Comparison of ENCODE assay signal across 1 cellular context in the genomic region with DNA sequence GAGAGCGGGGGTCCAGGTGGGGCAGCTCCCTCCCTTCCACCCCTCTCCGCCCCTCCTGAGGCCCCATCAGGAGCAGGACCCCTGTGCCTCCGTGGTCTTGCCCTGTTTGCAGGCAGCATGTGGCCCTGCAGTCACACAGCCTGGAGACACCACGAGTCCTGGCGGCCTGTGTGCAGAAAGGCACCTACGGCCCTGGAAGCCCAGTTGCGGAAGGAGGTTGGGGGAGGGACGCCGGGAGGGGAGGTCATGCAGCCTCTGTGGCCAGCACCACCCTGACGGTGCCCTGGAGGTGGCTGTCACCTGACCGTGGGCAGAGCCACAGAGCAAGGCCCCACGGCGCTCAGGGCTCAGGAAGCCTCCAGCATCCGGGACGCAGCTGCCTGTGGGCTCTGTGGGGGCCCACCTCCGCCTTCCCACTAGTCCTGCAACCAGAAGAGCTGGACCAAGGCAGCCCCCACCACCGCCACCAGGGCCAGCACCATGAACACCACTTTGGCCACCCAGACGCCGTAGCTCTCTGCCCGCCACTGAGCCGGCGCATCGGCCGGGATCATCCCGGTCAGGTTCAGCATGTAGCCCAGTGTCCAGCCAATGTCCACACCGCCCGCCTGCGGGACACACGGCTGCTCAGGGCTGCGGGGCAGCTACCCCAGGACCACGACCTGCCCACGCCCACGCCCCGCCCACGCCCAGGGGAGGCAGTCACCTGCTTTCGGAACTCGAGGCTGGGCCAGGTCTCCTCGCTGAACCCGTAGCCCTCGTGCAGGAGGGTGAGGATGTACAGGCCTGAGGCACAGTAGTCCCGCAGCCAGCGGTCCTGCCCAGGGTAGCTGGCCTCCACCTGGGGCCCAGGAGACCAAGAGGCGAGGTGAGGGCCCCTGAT.
A peak's percentile ranks its signal among the peaks of the same experiment; 100 is the strongest.
TF ChIP-seq lines count a peak whose summit lies in the region.

No MANE protein-coding gene starts in this region.

TF ChIP-seq in HEK293, 187 proteins besides CTCF, POLR2A, EP300 and RAD21 (continued from another document):
- TF ChIP-seq ZNF335 (tag by site-specific recombination; conservative IDR thresholded peaks at IDR 0.05) (no peak), KLF9 (tag by site-specific recombination; IDR thresholded peaks at IDR 0.05; ENCODE audit: low read depth) (0 out of 2 replicates have a peak, but pooled peaks have one; percentile 42), ZNF221 (tag by site-specific recombination; IDR thresholded peaks at IDR 0.05; ENCODE audit: borderline replicate concordance) (no peak), ZFHX2 (tag by site-specific recombination; conservative IDR thresholded peaks at IDR 0.05) (peak; percentile 58), SP7 (tag by site-specific recombination; IDR thresholded peaks at IDR 0.05) (no peak), ZNF843 (tag by site-specific recombination; IDR thresholded peaks at IDR 0.05) (no peak)
- TF ChIP-seq, protein P1, sequence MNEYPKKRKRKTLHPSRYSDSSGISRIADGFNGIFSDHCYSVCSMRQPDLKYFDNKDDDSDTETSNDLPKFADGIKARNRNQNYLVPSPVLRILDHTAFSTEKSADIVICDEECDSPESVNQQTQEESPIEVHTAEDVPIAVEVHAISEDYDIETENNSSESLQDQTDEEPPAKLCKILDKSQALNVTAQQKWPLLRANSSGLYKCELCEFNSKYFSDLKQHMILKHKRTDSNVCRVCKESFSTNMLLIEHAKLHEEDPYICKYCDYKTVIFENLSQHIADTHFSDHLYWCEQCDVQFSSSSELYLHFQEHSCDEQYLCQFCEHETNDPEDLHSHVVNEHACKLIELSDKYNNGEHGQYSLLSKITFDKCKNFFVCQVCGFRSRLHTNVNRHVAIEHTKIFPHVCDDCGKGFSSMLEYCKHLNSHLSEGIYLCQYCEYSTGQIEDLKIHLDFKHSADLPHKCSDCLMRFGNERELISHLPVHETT (tag by site-specific recombination; IDR thresholded peaks at IDR 0.05), result no peak
